Comparison of ENCODE assay signal across 23 cellular contexts in the genomic region with DNA sequence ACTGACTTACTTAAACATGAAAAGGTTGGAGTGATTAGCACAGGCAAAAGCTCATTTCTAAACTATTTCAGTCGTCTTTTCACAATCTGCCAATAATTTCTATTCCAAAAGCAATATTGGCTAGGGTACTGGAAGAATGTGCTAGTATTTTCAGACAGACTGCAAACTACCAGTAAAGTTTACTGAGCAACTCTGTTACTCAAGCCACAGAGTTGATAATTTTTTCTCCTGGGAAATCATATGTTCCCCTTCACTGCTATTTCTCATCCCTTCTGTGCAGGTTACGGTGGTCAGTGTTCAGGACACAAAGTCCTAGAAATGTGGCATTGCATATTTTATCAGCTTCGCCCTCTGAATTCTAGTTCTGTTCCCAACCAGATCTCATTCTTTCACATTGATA.
"Had no signal": no experiment of that assay in that cellular context is flagged by ENCODE, and none has a peak within 500 bp of the region (broad histone marks: within the 10 kb centered on the region; RNA-seq: fewer than 3 reads in every experiment).

No MANE protein-coding gene starts in this region.

- H3K27me3 ChIP-seq: esophagus muscularis mucosa, sigmoid colon, vagina had no signal

- H3K4me1 Mint-ChIP-seq: activated naive CD4-positive, alpha-beta T cell treated with anti-CD3 and anti-CD28 coated beads, Interleukin-2, amount 10 ng/mL, durations not matched to agents 7 days and 5 days; activated naive CD8-positive, alpha-beta T cell treated with anti-CD3 and anti-CD28 coated beads, Interleukin-2, amount 50 U/mL, for 24 hours; stimulated activated naive B cell treated with anti-CD40 and anti-IgM and Interleukin-4, amounts not matched to agents 10 μg/mL and 1 μg/mL and 100 μg/mL, for 72 hours had no signal

- H3K27ac Mint-ChIP-seq: activated naive CD4-positive, alpha-beta T cell treated with anti-CD3 and anti-CD28 coated beads, Interleukin-2, amount 10 ng/mL, durations not matched to agents 7 days and 5 days; activated naive CD8-positive, alpha-beta T cell treated with anti-CD3 and anti-CD28 coated beads, Interleukin-2, amount 50 U/mL, for 24 hours; stimulated activated naive B cell treated with anti-CD40 and anti-IgM and Interleukin-4, amounts not matched to agents 10 μg/mL and 1 μg/mL and 100 μg/mL, for 72 hours had no signal

- H3K27me3 Mint-ChIP-seq: activated naive CD4-positive, alpha-beta T cell treated with anti-CD3 and anti-CD28 coated beads, Interleukin-2, amount 10 ng/mL, durations not matched to agents 7 days and 5 days; activated naive CD8-positive, alpha-beta T cell treated with anti-CD3 and anti-CD28 coated beads, Interleukin-2, amount 50 U/mL, for 24 hours had no signal

- H3K27ac ChIP-seq: esophagus muscularis mucosa, foreskin keratinocyte, sigmoid colon, vagina, VCaP had no signal

- H3K36me3 Mint-ChIP-seq: activated naive CD4-positive, alpha-beta T cell treated with anti-CD3 and anti-CD28 coated beads, Interleukin-2, amount 10 ng/mL, durations not matched to agents 7 days and 5 days; stimulated activated naive B cell treated with anti-CD40 and anti-IgM and Interleukin-4, amounts not matched to agents 10 μg/mL and 1 μg/mL and 100 μg/mL, for 72 hours had no signal

- H3K36me3 ChIP-seq: esophagus muscularis mucosa, sigmoid colon, vagina had no signal

- H3K4me1 ChIP-seq: foreskin keratinocyte, sigmoid colon, vagina had no signal

- H3K4me3 ChIP-seq: esophagus muscularis mucosa, sigmoid colon, vagina had no signal

- H3K4me3 Mint-ChIP-seq: activated naive CD4-positive, alpha-beta T cell treated with anti-CD3 and anti-CD28 coated beads, Interleukin-2, amount 10 ng/mL, durations not matched to agents 7 days and 5 days; activated naive CD8-positive, alpha-beta T cell treated with anti-CD3 and anti-CD28 coated beads, Interleukin-2, amount 50 U/mL, for 24 hours; stimulated activated naive B cell treated with anti-CD40 and anti-IgM and Interleukin-4, amounts not matched to agents 10 μg/mL and 1 μg/mL and 100 μg/mL, for 72 hours had no signal

- ATAC-seq: activated naive CD8-positive, alpha-beta T cell treated with anti-CD3 and anti-CD28 coated beads, Interleukin-2, amount 50 U/mL, for 24 hours; foreskin keratinocyte; left lobe of liver; stimulated activated naive B cell treated with anti-CD40 and anti-IgM and Interleukin-4, amounts not matched to agents 10 μg/mL and 1 μg/mL and 100 μg/mL, for 72 hours had no signal

- DNase-seq: activated CD4-positive, alpha-beta T cell treated with anti-CD3 and anti-CD28 coated beads, Interleukin-2, amount 50 U/mL, for 1 hour; activated CD4-positive, CD25-positive, alpha-beta regulatory T cell treated with anti-CD3 and anti-CD28 coated beads, Interleukin-2, amount 50 U/mL, for 72 hours; activated CD8-positive, alpha-beta memory T cell treated with anti-CD3 and anti-CD28 coated beads for 24 hours; activated CD8-positive, alpha-beta memory T cell treated with anti-CD3 and anti-CD28 coated beads, Interleukin-2, amount 50 U/mL, for 48 hours; activated effector memory CD4-positive, alpha-beta T cell treated with Interleukin-2 at 50 U/mL for 16 hours; activated naive CD4-positive, alpha-beta T cell treated with anti-CD3 and anti-CD28 coated beads, Interleukin-2, amount 10 ng/mL, durations not matched to agents 7 days and 5 days; activated naive CD8-positive, alpha-beta T cell treated with anti-CD3 and anti-CD28 coated beads, Interleukin-2, amount 50 U/mL, for 24 hours; activated T-cell treated with anti-CD3 and anti-CD28 coated beads, Interleukin-2, amount 50 U/mL, for 48 hours; dermis blood vessel endothelial cell; effector memory CD4-positive, alpha-beta T cell; foreskin keratinocyte; glutamatergic neuron; mammary epithelial cell; occipital lobe; sigmoid colon; stimulated activated naive B cell treated with anti-CD40 and anti-IgM and Interleukin-4, amounts not matched to agents 10 μg/mL and 1 μg/mL and 100 μg/mL, for 72 hours; SW 1271; T-helper 2 cell; trophoblast cell had no signal

- H3K9me3 ChIP-seq: esophagus muscularis mucosa, sigmoid colon, vagina had no signal

- H3K9me3 Mint-ChIP-seq: activated naive CD4-positive, alpha-beta T cell treated with anti-CD3 and anti-CD28 coated beads, Interleukin-2, amount 10 ng/mL, durations not matched to agents 7 days and 5 days; activated naive CD8-positive, alpha-beta T cell treated with anti-CD3 and anti-CD28 coated beads, Interleukin-2, amount 50 U/mL, for 24 hours had no signal
